Comparison of ENCODE assay signal across 8 cellular contexts in genomic region chr15:25710184-25710583, GRCh38.
A peak's percentile ranks its signal among the peaks of the same experiment; 100 is the strongest.
DNase-seq lines count a peak whose midpoint lies in the region; ATAC-seq and TF ChIP-seq lines count a peak whose summit lies in the region.

No MANE protein-coding gene starts in this region.

- no peak overlapping the region for H3K4me3 ChIP-seq in smooth muscle cell

- H3K9me3 ChIP-seq in smooth muscle cell (replicated peaks; ENCODE audit: low read depth), result no peaks in the 10 kb centered on the region

- peak; percentile 80 for TF ChIP-seq CTCF in smooth muscle cell (IDR thresholded peaks at IDR 0.05; ENCODE audit: borderline replicate concordance, insufficient read depth, poor library complexity, severe bottlenecking)

- ATAC-seq in HG02973 (IDR thresholded peaks at IDR 0.05; ENCODE audit: unreplicated experiment) (no peak), GM18858 (IDR thresholded peaks at IDR 0.05; ENCODE audit: unreplicated experiment) (no peak)

- no peak overlapping the region for H2AFZ ChIP-seq in smooth muscle cell (ENCODE audit: low read depth)

- peak; percentile 66 for DNase-seq in GM03348 (ENCODE audit: low spot score)
- DNase-seq in LHCN-M2 (ENCODE audit: low read depth), result peak; percentile 5
- DNase-seq in activated T-cell treated with anti-CD3 and anti-CD28 coated beads for 1 hour (ENCODE audit: low read depth), result peak; percentile 41
- peak; percentile 37 for DNase-seq in glomerular visceral epithelial cell (ENCODE audit: extremely low spot score)
- no peak for DNase-seq in smooth muscle cell (lab: John Stamatoyannopoulos, UW; ENCODE audit: unreplicated experiment)
- DNase-seq in NCI-H446 treated with DMSO at 0.1 percent for 48 hours (lab: John Stamatoyannopoulos, UW), result no peak

- 41% methylated on average over 10 of the region's 10 CpGs for WGBS in smooth muscle cell (ENCODE audit: low lambda C conversion rate)

- no peaks in the 10 kb centered on the region for H3F3A ChIP-seq in smooth muscle cell (ENCODE audit: low read depth)

- H3K4me2 ChIP-seq in smooth muscle cell, result no peak overlapping the region

- no peak overlapping the region for H3K27ac ChIP-seq in smooth muscle cell (ENCODE audit: low read depth)

- no peak overlapping the region for H3K9ac ChIP-seq in smooth muscle cell (ENCODE audit: low read depth)

- no peaks in the 10 kb centered on the region for H3K36me3 ChIP-seq in smooth muscle cell (ENCODE audit: low read depth)

- no peaks in the 10 kb centered on the region for H3K27me3 ChIP-seq in smooth muscle cell (ENCODE audit: low read depth)

- no peaks in the 10 kb centered on the region for H3K79me2 ChIP-seq in smooth muscle cell (ENCODE audit: low read depth)

- H3K4me1 ChIP-seq in smooth muscle cell (ENCODE audit: low read depth), result no peaks in the 10 kb centered on the region

- no peaks in the 10 kb centered on the region for H4K20me1 ChIP-seq in smooth muscle cell (ENCODE audit: low read depth)

Comparison
In these comparisons a context has a peak if more than half of its experiments do, and no peak if none do; other contexts are left out.
1. DNase-seq: peak in GM03348 (single experiment), LHCN-M2 (single experiment), activated T-cell treated with anti-CD3 and anti-CD28 coated beads for 1 hour (single experiment) and glomerular visceral epithelial cell (single experiment); none in smooth muscle cell (single experiment) and NCI-H446 treated with DMSO at 0.1 percent for 48 hours (single experiment).